9 cellular contexts compared by ENCODE assay signal in genomic region chr17:57707892-57708291, GRCh38. TPM values are rescaled to one million over a fixed set of nuclear protein-coding genes. Genes with fewer than 3 reads are reported as not detected.
DNase-seq lines count a peak whose midpoint lies in the region; ATAC-seq and TF ChIP-seq lines count a peak whose summit lies in the region.
"Had no signal": no experiment of that assay in that cellular context is flagged by ENCODE, and none has a peak within 500 bp of the region (broad histone marks: within the 10 kb centered on the region; RNA-seq: fewer than 3 reads in every experiment).

No MANE protein-coding gene starts in this region.

- no peak overlapping the region for H3K4ac ChIP-seq in neuronal stem cell (ENCODE audit: low read length)

- no peak overlapping the region for H3K27ac ChIP-seq in neuronal stem cell (replicated peaks; ENCODE audit: low read length)

- no peaks in the 10 kb centered on the region for H3K27me3 ChIP-seq in neuronal stem cell (ENCODE audit: control insufficient read depth in 3 of 3, insufficient read depth in 3 of 3, low read depth in 1 of 3, low read length in 3 of 3)

- POLR2A ChIA-PET in HEK293T (lab: Yijun Ruan, JAX), result no interaction called here

- no peak overlapping the region for H2BK15ac ChIP-seq in neuronal stem cell (ENCODE audit: low read length)

- DNase-seq in NCI-H2227 (lab: John Stamatoyannopoulos, UW; ENCODE audit: unreplicated experiment) (peak; percentile 55), head of caudate nucleus (peak in 39 of 42 donors; percentile 11 to 86 (median 51)), neuronal stem cell (ENCODE audit: low spot score) (peak; percentile 40), HEK293T (ENCODE audit: extremely low spot score) (no peak)
- DNase-seq: mucosa of descending colon had no signal

- no peak overlapping the region for H3K23ac ChIP-seq in neuronal stem cell (ENCODE audit: low read depth, low read length, poor library complexity)

- no peak overlapping the region for H2AK5ac ChIP-seq in neuronal stem cell (ENCODE audit: low read depth, low read length)

- H3K9ac ChIP-seq in ES-I3 (ENCODE audit: low read depth, low read length) (peak overlapping the region; percentile 45; the same call in 1 of the 2 replicates), neuronal stem cell (ENCODE audit: low read depth, low read length, poor library complexity) (peak overlapping the region; percentile 25)

- peak overlapping the region; percentile 91 for H2AFZ ChIP-seq in neuronal stem cell (ENCODE audit: low read length)

- CTCF ChIA-PET in HEK293T (lab: Yijun Ruan, JAX), result interaction anchor here (0.6 to 1.1 kb wide), 4 partner anchors 36 to 465 kb away, joined by 3 to 5 read pairs (median 4); no protein-coding TSS in a partner anchor

- no peak overlapping the region for H2BK5ac ChIP-seq in neuronal stem cell (ENCODE audit: low read length)

- no peak overlapping the region for H4K8ac ChIP-seq in neuronal stem cell (ENCODE audit: low read depth, low read length)

- no peaks in the 10 kb centered on the region for H3K79me1 ChIP-seq in neuronal stem cell (ENCODE audit: low read depth, low read length)

- no peak for TF ChIP-seq POLR2A in GM18505 (IDR thresholded peaks at IDR 0.05; ENCODE audit: borderline replicate concordance, extremely low read depth, insufficient read depth, insufficient read length)

- H3K36me3 ChIP-seq in ES-I3 (ENCODE audit: insufficient read depth, low read length) (no peaks in the 10 kb centered on the region), neuronal stem cell (replicated peaks in 1 of 2; ENCODE audit: control insufficient read depth in 2 of 2, insufficient read depth in 2 of 2, low read length in 2 of 2) (no peaks in the 10 kb centered on the region)

- ATAC-seq in HG02938 (IDR thresholded peaks at IDR 0.05; ENCODE audit: unreplicated experiment), result no peak
- no peak for ATAC-seq in GM21390 (IDR thresholded peaks at IDR 0.05; ENCODE audit: unreplicated experiment)
- ATAC-seq in GM18505 (IDR thresholded peaks at IDR 0.05; ENCODE audit: unreplicated experiment), result no peak
- ATAC-seq: mucosa of descending colon had no signal

- H2BK12ac ChIP-seq in neuronal stem cell (ENCODE audit: low read length), result peak overlapping the region; percentile 1

- no CpG with 5 or more reads among the region's 6 CpGs for WGBS in neuronal stem cell (ENCODE audit: extremely low coverage in 2 of 2, insufficient read length in 2 of 2, insufficient replicate concordance in 1 of 2), 2 donors

- peak overlapping the region; percentile 77 for H3K18ac ChIP-seq in neuronal stem cell (ENCODE audit: low read length)

- H3K4me1 ChIP-seq in ES-I3 (ENCODE audit: insufficient read depth, low read length), result peaks cover 12% of the 10 kb centered on the region
- H3K4me1 ChIP-seq in neuronal stem cell (ENCODE audit: control insufficient read depth in 2 of 2, insufficient read depth in 1 of 2, low read depth in 1 of 2, low read length in 2 of 2), result peaks cover 16 to 17% of the 10 kb centered on the region in 2 donors

- peak overlapping the region; percentile 33 for H3K4me2 ChIP-seq in neuronal stem cell (ENCODE audit: insufficient read depth, low read length, poor library complexity, severe bottlenecking)

- H2BK120ac ChIP-seq in neuronal stem cell (ENCODE audit: low read depth, low read length), result no peak overlapping the region

- intact Hi-C loops in head of caudate nucleus (cut with DNase I), result no loop called here

- no peak overlapping the region for H4K91ac ChIP-seq in neuronal stem cell (ENCODE audit: low read depth, low read length, poor library complexity)

- H3K4me3 ChIP-seq in neuronal stem cell (ENCODE audit: low read length in 2 of 2), result peak overlapping the region in 1 of 2 donors; percentile 39
- H3K4me3 ChIP-seq: mucosa of descending colon had no signal

- no peaks in the 10 kb centered on the region for H3K9me3 ChIP-seq in ES-I3 (ENCODE audit: control insufficient read depth, insufficient read depth, low read length)
- no peaks in the 10 kb centered on the region for H3K9me3 ChIP-seq in neuronal stem cell (replicated peaks in 1 of 2; ENCODE audit: control insufficient read depth in 2 of 2, insufficient read depth in 1 of 2, low read depth in 1 of 2, low read length in 2 of 2)
- H3K9me3 ChIP-seq: mucosa of descending colon had no signal

- no peak overlapping the region for H3K14ac ChIP-seq in neuronal stem cell (ENCODE audit: low read length)

TF ChIP-seq in HEK293T, 16 proteins besides CTCF, POLR2A, EP300 and RAD21:
- TF ChIP-seq L3MBTL2 (conservative IDR thresholded peaks at IDR 0.05), result no peak
- TF ChIP-seq ELF4 (IDR thresholded peaks at IDR 0.05), result no peak
- no peak for TF ChIP-seq SUZ12 (IDR thresholded peaks at IDR 0.05)
- TF ChIP-seq NFRKB (IDR thresholded peaks at IDR 0.05), result no peak
- TF ChIP-seq, protein P1, sequence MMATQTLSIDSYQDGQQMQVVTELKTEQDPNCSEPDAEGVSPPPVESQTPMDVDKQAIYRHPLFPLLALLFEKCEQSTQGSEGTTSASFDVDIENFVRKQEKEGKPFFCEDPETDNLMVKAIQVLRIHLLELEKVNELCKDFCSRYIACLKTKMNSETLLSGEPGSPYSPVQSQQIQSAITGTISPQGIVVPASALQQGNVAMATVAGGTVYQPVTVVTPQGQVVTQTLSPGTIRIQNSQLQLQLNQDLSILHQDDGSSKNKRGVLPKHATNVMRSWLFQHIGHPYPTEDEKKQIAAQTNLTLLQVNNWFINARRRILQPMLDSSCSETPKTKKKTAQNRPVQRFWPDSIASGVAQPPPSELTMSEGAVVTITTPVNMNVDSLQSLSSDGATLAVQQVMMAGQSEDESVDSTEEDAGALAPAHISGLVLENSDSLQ (IDR thresholded peaks at IDR 0.05), result no peak
- TF ChIP-seq CTBP1 (IDR thresholded peaks at IDR 0.05; ENCODE audit: borderline replicate concordance), result no peak
- TF ChIP-seq FOXM1 (IDR thresholded peaks at IDR 0.05; ENCODE audit: borderline replicate concordance), result no peak
- TF ChIP-seq ZNF384 (IDR thresholded peaks at IDR 0.05), result no peak
- TF ChIP-seq TARDBP (IDR thresholded peaks at IDR 0.05), result no peak
- TF ChIP-seq BHLHE40 (IDR thresholded peaks at IDR 0.05; ENCODE audit: borderline replicate concordance), result no peak
- TF ChIP-seq FOXA1 (IDR thresholded peaks at IDR 0.05), result no peak
- no peak for TF ChIP-seq HDGF (IDR thresholded peaks at IDR 0.05; ENCODE audit: borderline replicate concordance)
- TF ChIP-seq SP1 (IDR thresholded peaks at IDR 0.05), result no peak
- no peak for TF ChIP-seq ARNT (IDR thresholded peaks at IDR 0.05)
TF ChIP-seq in HEK293T: peak in this region for 0.

RNA-seq across cellular contexts. Expression of gene CCDC182, which starts 37.2 kb away (rescaled TPM):
- polyA plus RNA-seq in neuronal stem cell (2013, experiment 1 of 2), result not detected
- not detected for polyA plus RNA-seq in neuronal stem cell (2013, experiment 2 of 2)
